ENCODE assay signal across 9 cellular contexts in the genomic region with DNA sequence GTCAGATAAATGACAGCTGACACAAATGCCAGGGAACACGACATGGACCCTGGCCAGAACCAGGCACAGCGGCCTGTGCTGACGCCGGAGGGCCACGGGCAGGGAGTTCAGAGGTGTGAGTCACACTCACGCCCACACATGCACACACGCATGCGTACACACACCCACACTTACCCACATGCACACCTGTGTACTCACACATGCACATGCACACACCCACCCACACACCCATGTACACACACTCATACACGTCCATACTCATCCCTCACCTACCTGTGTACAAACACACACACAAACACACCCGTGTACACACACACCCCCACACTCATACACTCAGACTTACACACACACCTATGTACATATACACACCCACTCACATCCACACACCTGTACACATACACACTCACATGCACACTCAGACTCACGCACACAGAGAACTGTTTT. TPM values are rescaled to one million over a fixed set of nuclear protein-coding genes. Genes with fewer than 3 reads are reported as not detected.
DNase-seq lines count a peak whose midpoint lies in the region; ATAC-seq and TF ChIP-seq lines count a peak whose summit lies in the region.
"Had no signal": no experiment of that assay in that cellular context is flagged by ENCODE, and none has a peak within 500 bp of the region (broad histone marks: within the 10 kb centered on the region; RNA-seq: fewer than 3 reads in every experiment).

No MANE protein-coding gene starts in this region.

- no peaks in the 10 kb centered on the region for H3K27me3 Mint-ChIP-seq in nephron progenitor cell (ENCODE audit: low read depth, poor library complexity)

- H3K9me3 Mint-ChIP-seq in nephron progenitor cell, result peaks cover under 1% of the 10 kb centered on the region

- peaks cover 66% of the 10 kb centered on the region for H3K79me2 ChIP-seq in ACC112 (ENCODE audit: control insufficient read depth, insufficient read depth, low read length, unreplicated experiment)

- no peaks in the 10 kb centered on the region for H3K36me3 ChIP-seq in ACC112 (ENCODE audit: insufficient read depth, low read length)

- TF ChIP-seq CTCF in dorsolateral prefrontal cortex (IDR thresholded peaks at IDR 0.05 in 54 of 56, conservative IDR thresholded peaks at IDR 0.05 in 2 of 56; ENCODE audit: low read depth in 1 of 56, partially characterized antibody in 56 of 56), result no peak
- TF ChIP-seq CTCF in nephron progenitor cell (IDR thresholded peaks at IDR 0.05), result no peak

- DNase-seq in LHCN-M2 (ENCODE audit: low read depth) (peak; percentile 57), dorsolateral prefrontal cortex (peak in 2 of 10 donors; percentile 30 to 43), nephron progenitor cell (no peak), GM19240 (ENCODE audit: insufficient read length, low spot score) (no peak), mucosa of gallbladder (ENCODE audit: low spot score) (no peak)
- DNase-seq: NCI-H2227 treated with DMSO at 0.1 percent for 48 hours had no signal

- H3K27me3 ChIP-seq in ACC112 (ENCODE audit: insufficient read depth, low read length), result no peaks in the 10 kb centered on the region
- H3K27me3 ChIP-seq in dorsolateral prefrontal cortex, result no peaks in the 10 kb centered on the region

- intact Hi-C loops in dorsolateral prefrontal cortex (cut with DNase I), result no loop called here

- H3K4me1 Mint-ChIP-seq in nephron progenitor cell, result peaks cover 80% of the 10 kb centered on the region

- peaks cover 16% of the 10 kb centered on the region for H3K36me3 Mint-ChIP-seq in nephron progenitor cell (ENCODE audit: low read depth)

- ATAC-seq in HG03354 (IDR thresholded peaks at IDR 0.05; ENCODE audit: poor library complexity, severe bottlenecking, unreplicated experiment), result no peak
- no peak for ATAC-seq in GM21825 (IDR thresholded peaks at IDR 0.05; ENCODE audit: unreplicated experiment)

- no peak overlapping the region for H3K4me3 Mint-ChIP-seq in nephron progenitor cell

- no peak overlapping the region for H2AFZ ChIP-seq in ACC112 (ENCODE audit: low read length, unreplicated experiment)

- peaks cover 32% of the 10 kb centered on the region for H3K4me1 ChIP-seq in ACC112 (ENCODE audit: control insufficient read depth, insufficient read depth, low read length, unreplicated experiment)

- H3K27ac Mint-ChIP-seq in nephron progenitor cell, result peak overlapping the region; percentile 86

- H3K27ac ChIP-seq in ACC112 (ENCODE audit: low read depth, low read length) (peak overlapping the region; percentile 77), dorsolateral prefrontal cortex (peak overlapping the region in 42 of 59 donors; percentile 9 to 94 (median 64))

- peak overlapping the region; percentile 12; the same call in 1 of the 2 replicates for H3K4me3 ChIP-seq in ACC112 (ENCODE audit: low read depth, low read length)
- no peak overlapping the region for H3K4me3 ChIP-seq in dorsolateral prefrontal cortex

RNA-seq across cellular contexts. Expression of a gene that starts 40.4 kb away (rescaled TPM):
- total RNA-seq in LHCN-M2 (2014; rRNA removed) (18.5 and 19.6 TPM in 2 replicates), dorsolateral prefrontal cortex (100 to 1,000 TPM in 56 of 120 experiments, 10 to 100 TPM in 64; 67.9 to 201 (median 99.1) TPM), mucosa of gallbladder (67.5 TPM)
- 31.7 TPM for polyA plus RNA-seq in LHCN-M2 (2012)
